Comparison of ENCODE assay signal across 26 cellular contexts in genomic region chr3:131856171-131856570, GRCh38.
"Had no signal": no experiment of that assay in that cellular context is flagged by ENCODE, and none has a peak within 500 bp of the region (broad histone marks: within the 10 kb centered on the region; RNA-seq: fewer than 3 reads in every experiment).

No MANE protein-coding gene starts in this region.

- H3K4me1 ChIP-seq: colonic mucosa, gastrocnemius medialis, psoas muscle, sigmoid colon, stomach, thyroid gland had no signal

- FAIRE-seq: endothelial cell of umbilical vein, kidney had no signal

- H3K36me3 ChIP-seq: colonic mucosa, gastrocnemius medialis, ovary, sigmoid colon, stomach, thyroid gland had no signal

- H3K27ac ChIP-seq: colonic mucosa, gastrocnemius medialis, ovary, psoas muscle, sigmoid colon, stomach, thyroid gland had no signal

- DNase-seq: colonic mucosa; dermis blood vessel endothelial cell; effector memory CD4-positive, alpha-beta T cell; gastrocnemius medialis; head of caudate nucleus; kidney; mesenchymal stem cell; midbrain; naive thymus-derived CD4-positive, alpha-beta T cell; nephron progenitor cell; nucleus accumbens; ovary; posterior cingulate gyrus; psoas muscle; right cardiac atrium; sigmoid colon; stimulated activated CD4-positive, alpha-beta T cell treated with anti-CD3 and anti-CD28 coated beads, Interleukin-2, amount 100 ng/mL, for 24 hours; stimulated activated CD4-positive, alpha-beta T cell treated with anti-CD3 and anti-CD28 coated beads, Interleukin-4, amount 100 ng/mL, for 24 hours; stimulated activated naive CD4-positive, alpha-beta T cell treated with Interleukin-2 at 50 U/mL for 16 hours; stomach; thyroid gland had no signal

- H3K4me3 Mint-ChIP-seq: naive thymus-derived CD4-positive, alpha-beta T cell; nephron progenitor cell; stimulated activated effector memory CD8-positive, alpha-beta T cell treated with anti-CD3 and anti-CD28 coated beads, Interleukin-12 subunit alpha, Interleukin-12 subunit beta, amount 100 ng/mL, for 72 hours; type B pancreatic cell had no signal

- H3K27me3 ChIP-seq: colonic mucosa, gastrocnemius medialis, ovary, sigmoid colon, stomach, thyroid gland had no signal

- H3K27ac Mint-ChIP-seq: naive thymus-derived CD4-positive, alpha-beta T cell; nephron progenitor cell; stimulated activated effector memory CD8-positive, alpha-beta T cell treated with anti-CD3 and anti-CD28 coated beads, Interleukin-12 subunit alpha, Interleukin-12 subunit beta, amount 100 ng/mL, for 72 hours; type B pancreatic cell had no signal

- H3K9me3 Mint-ChIP-seq: nephron progenitor cell; stimulated activated effector memory CD8-positive, alpha-beta T cell treated with anti-CD3 and anti-CD28 coated beads, Interleukin-12 subunit alpha, Interleukin-12 subunit beta, amount 100 ng/mL, for 72 hours; type B pancreatic cell had no signal

- H3K36me3 Mint-ChIP-seq: naive thymus-derived CD4-positive, alpha-beta T cell; stimulated activated effector memory CD8-positive, alpha-beta T cell treated with anti-CD3 and anti-CD28 coated beads, Interleukin-12 subunit alpha, Interleukin-12 subunit beta, amount 100 ng/mL, for 72 hours; type B pancreatic cell had no signal

- ATAC-seq: gastrocnemius medialis; left lobe of liver; naive thymus-derived CD4-positive, alpha-beta T cell; psoas muscle; right cardiac atrium; stimulated activated effector memory CD8-positive, alpha-beta T cell treated with anti-CD3 and anti-CD28 coated beads, Interleukin-12 subunit alpha, Interleukin-12 subunit beta, amount 100 ng/mL, for 72 hours had no signal

- H3K4me1 Mint-ChIP-seq: naive thymus-derived CD4-positive, alpha-beta T cell; nephron progenitor cell; stimulated activated effector memory CD8-positive, alpha-beta T cell treated with anti-CD3 and anti-CD28 coated beads, Interleukin-12 subunit alpha, Interleukin-12 subunit beta, amount 100 ng/mL, for 72 hours had no signal

- H3K9me3 ChIP-seq: colonic mucosa, gastrocnemius medialis, ovary, psoas muscle, sigmoid colon, stomach, thyroid gland had no signal

- H3K4me3 ChIP-seq: colonic mucosa, gastrocnemius medialis, lung, ovary, psoas muscle, sigmoid colon, stomach, thyroid gland had no signal
